Comparison of ENCODE assay signal across 38 cellular contexts in the genomic region with DNA sequence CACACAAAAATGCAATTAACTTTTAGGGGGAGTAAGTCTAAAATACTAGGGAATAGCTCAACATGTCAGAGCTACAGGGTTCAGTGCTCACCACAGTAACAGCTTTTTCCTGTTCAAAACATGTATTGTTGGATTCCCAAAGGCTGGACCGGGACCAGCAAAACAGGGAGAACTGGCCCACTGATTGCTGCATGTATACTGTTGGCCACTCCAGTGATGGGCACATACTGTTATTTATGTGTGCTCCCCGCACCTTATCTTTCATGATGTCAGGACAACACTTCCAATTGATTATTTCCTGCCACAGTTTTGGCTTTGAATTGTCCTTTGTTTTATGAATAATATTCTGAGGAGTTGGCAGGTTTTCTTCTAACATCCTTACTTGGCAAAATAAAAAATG. TPM values are rescaled to one million over a fixed set of nuclear protein-coding genes. Genes with fewer than 3 reads are reported as not detected.
"Had no signal": no experiment of that assay in that cellular context is flagged by ENCODE, and none has a peak within 500 bp of the region (broad histone marks: within the 10 kb centered on the region; RNA-seq: fewer than 3 reads in every experiment).

No MANE protein-coding gene starts in this region.

- H3K4me3 ChIP-seq: MG63 had no signal

- DNase-seq: Karpas-422, Kasumi-1, MG63, MM.1S, MV-4-11, NCI-H1048, NCI-H1092, NCI-H1092 treated with DMSO at 0.1 percent for 48 hours, NCI-H1105, NCI-H1105 treated with DMSO at 0.1 percent for 48 hours, NCI-H1417 treated with DMSO at 0.1 percent for 48 hours, NCI-H1436, NCI-H1436 treated with DMSO at 0.1 percent for 48 hours, NCI-H146, NCI-H1694, NCI-H1694 treated with DMSO at 0.1 percent for 48 hours, NCI-H187, NCI-H187 treated with DMSO at 0.1 percent for 48 hours, NCI-H1930, NCI-H2029, NCI-H2029 treated with DMSO at 0.1 percent for 48 hours, NCI-H2081, NCI-H2081 treated with DMSO at 0.1 percent for 48 hours, NCI-H2107, NCI-H2171, NCI-H2171 treated with DMSO at 0.1 percent for 48 hours, NCI-H2227 treated with DMSO at 0.1 percent for 48 hours, NCI-H226, NCI-H345, NCI-H446, NCI-H446 treated with DMSO at 0.1 percent for 48 hours, NCI-H510A, NCI-H510A treated with DMSO at 0.1 percent for 48 hours had no signal

- H3K27ac ChIP-seq: KMS-11 had no signal

RNA-seq across cellular contexts. Expression of gene HMGB4, which starts 50.7 kb away (rescaled TPM):
- total RNA-seq: LHCN-M2, M059J, MCF 10A, NCI-H460 had no signal
